14 cellular contexts compared by ENCODE assay signal in the genomic region with DNA sequence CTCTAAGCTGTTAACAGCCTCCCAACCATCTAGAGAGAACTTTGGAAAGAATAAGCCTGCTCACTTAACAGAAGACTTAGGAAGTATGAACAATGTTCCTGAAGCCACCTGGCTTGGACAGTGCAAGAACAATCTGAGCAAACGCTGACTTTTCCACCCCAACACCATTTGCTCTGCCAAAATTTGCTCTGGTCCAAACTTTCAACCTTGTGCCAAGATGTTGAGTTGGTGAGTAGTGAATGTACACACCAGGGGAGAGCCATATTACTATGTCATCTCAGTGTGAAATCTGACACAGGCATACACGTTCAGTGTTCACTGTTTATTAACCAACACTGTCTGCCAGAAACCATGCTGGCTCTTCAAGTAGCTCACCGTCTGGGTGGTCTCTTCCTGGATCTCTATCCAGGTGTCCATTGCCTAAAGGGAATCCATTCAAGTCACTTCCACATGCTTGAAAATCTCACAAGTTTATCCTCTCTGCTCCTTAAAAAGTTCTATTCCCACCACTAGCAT.
DNase-seq lines count a peak whose midpoint lies in the region; ATAC-seq and TF ChIP-seq lines count a peak whose summit lies in the region.
"Had no signal": no experiment of that assay in that cellular context is flagged by ENCODE, and none has a peak within 500 bp of the region (broad histone marks: within the 10 kb centered on the region; RNA-seq: fewer than 3 reads in every experiment).

No MANE protein-coding gene starts in this region.

- H3K27me3 Mint-ChIP-seq in stimulated activated naive CD8-positive, alpha-beta T cell treated with anti-CD3 and anti-CD28 coated beads, Interleukin-15, Interleukin-2, amounts not matched to agents 100 ng/mL and 50 ng/mL, for 24 hours, result no peaks in the 10 kb centered on the region

- H3K9me3 ChIP-seq in thymus (ENCODE audit: control insufficient read depth) (no peaks in the 10 kb centered on the region), colonic mucosa (no peaks in the 10 kb centered on the region)
- H3K9me3 ChIP-seq: SJCRH30 had no signal

- intact Hi-C loops in colonic mucosa (cut with DNase I), result no loop called here

- no peak for TF ChIP-seq CTCF in colonic mucosa (IDR thresholded peaks at IDR 0.05)

- no peaks in the 10 kb centered on the region for H3K36me3 ChIP-seq in thymus (ENCODE audit: control insufficient read depth, insufficient read depth)
- no peaks in the 10 kb centered on the region for H3K36me3 ChIP-seq in colonic mucosa
- H3K36me3 ChIP-seq: SJCRH30 had no signal

- DNase-seq in stimulated activated naive CD8-positive, alpha-beta T cell treated with anti-CD3 and anti-CD28 coated beads, Interleukin-15, Interleukin-2, amounts not matched to agents 100 U/mL and 50 U/mL, for 24 hours, result no peak
- peak; percentile 34 for DNase-seq in NCI-H2107 (lab: John Stamatoyannopoulos, UW)
- DNase-seq in brain pericyte (ENCODE audit: low read depth, low spot score), result peak; percentile 26
- no peak for DNase-seq in colonic mucosa
- DNase-seq in GM19238 (ENCODE audit: insufficient read length, low spot score), result no peak
- DNase-seq in anterior cingulate cortex (lab: John Stamatoyannopoulos, UW), result no peak
- DNase-seq: activated gamma-delta T cell, cerebellar nuclear complex, head of caudate nucleus, naive B cell had no signal

- H3K4me3 Mint-ChIP-seq in stimulated activated naive CD8-positive, alpha-beta T cell treated with anti-CD3 and anti-CD28 coated beads, Interleukin-15, Interleukin-2, amounts not matched to agents 100 ng/mL and 50 ng/mL, for 24 hours, result no peak overlapping the region

- H3K4me1 Mint-ChIP-seq in stimulated activated naive CD8-positive, alpha-beta T cell treated with anti-CD3 and anti-CD28 coated beads, Interleukin-15, Interleukin-2, amounts not matched to agents 100 ng/mL and 50 ng/mL, for 24 hours (ENCODE audit: low read depth), result peaks cover 49% of the 10 kb centered on the region

- H3K36me3 Mint-ChIP-seq in stimulated activated naive CD8-positive, alpha-beta T cell treated with anti-CD3 and anti-CD28 coated beads, Interleukin-15, Interleukin-2, amounts not matched to agents 100 ng/mL and 50 ng/mL, for 24 hours (ENCODE audit: low read depth), result no peaks in the 10 kb centered on the region
- H3K36me3 Mint-ChIP-seq: naive B cell had no signal

- no peak for ATAC-seq in stimulated activated naive CD8-positive, alpha-beta T cell treated with anti-CD3 and anti-CD28 coated beads, Interleukin-15, Interleukin-2, amounts not matched to agents 100 U/mL and 50 U/mL, for 24 hours

- WGBS in thymus, result 89% methylated on average over 3 of the region's 3 CpGs

- H3K27ac ChIP-seq in thymus (ENCODE audit: low read depth) (peak overlapping the region; percentile 53), colonic mucosa (no peak overlapping the region)
- H3K27ac ChIP-seq: C4-2B, SJCRH30 had no signal

- no peak overlapping the region for H3K4me3 ChIP-seq in thymus (ENCODE audit: low read length)
- H3K4me3 ChIP-seq in colonic mucosa, result no peak overlapping the region
- H3K4me3 ChIP-seq: SJCRH30 had no signal

- H3K27ac Mint-ChIP-seq in stimulated activated naive CD8-positive, alpha-beta T cell treated with anti-CD3 and anti-CD28 coated beads, Interleukin-15, Interleukin-2, amounts not matched to agents 100 ng/mL and 50 ng/mL, for 24 hours, result peak overlapping the region; percentile 41

- H3K9ac ChIP-seq in colonic mucosa (ENCODE audit: low read depth in 2 of 2, low read length in 2 of 2), result no peak overlapping the region

- H3K4me1 ChIP-seq in thymus (ENCODE audit: control insufficient read depth, insufficient read depth, low read length) (peaks cover 37% of the 10 kb centered on the region), colonic mucosa (peaks cover 6% of the 10 kb centered on the region)

- no peaks in the 10 kb centered on the region for H3K9me3 Mint-ChIP-seq in stimulated activated naive CD8-positive, alpha-beta T cell treated with anti-CD3 and anti-CD28 coated beads, Interleukin-15, Interleukin-2, amounts not matched to agents 100 ng/mL and 50 ng/mL, for 24 hours

- H3K27me3 ChIP-seq in thymus (ENCODE audit: control insufficient read depth, insufficient read depth) (no peaks in the 10 kb centered on the region), colonic mucosa (no peaks in the 10 kb centered on the region)
- H3K27me3 ChIP-seq: SJCRH30 had no signal

Comparison
In these comparisons a context has a peak if more than half of its experiments do, and no peak if none do; other contexts are left out.
1. DNase-seq: peak in NCI-H2107 (single experiment) and brain pericyte (single experiment); none in stimulated activated naive CD8-positive, alpha-beta T cell treated with anti-CD3 and anti-CD28 coated beads, Interleukin-15, Interleukin-2, amounts not matched to agents 100 U/mL and 50 U/mL, for 24 hours (single experiment), colonic mucosa (single experiment), GM19238 (single experiment) and anterior cingulate cortex (0 of 58).